ENCODE assay signal across 1 cellular context in genomic region chr5:82164109-82164956, GRCh38.
TF ChIP-seq lines count a peak whose summit lies in the region.

No MANE protein-coding gene starts in this region.

TF ChIP-seq in IMR-90, 13 proteins besides CTCF, POLR2A, EP300 and RAD21:
- TF ChIP-seq SMC3 (IDR thresholded peaks at IDR 0.05; ENCODE audit: low read depth, low read length): no peak
